8 cellular contexts compared by ENCODE assay signal in the genomic region with DNA sequence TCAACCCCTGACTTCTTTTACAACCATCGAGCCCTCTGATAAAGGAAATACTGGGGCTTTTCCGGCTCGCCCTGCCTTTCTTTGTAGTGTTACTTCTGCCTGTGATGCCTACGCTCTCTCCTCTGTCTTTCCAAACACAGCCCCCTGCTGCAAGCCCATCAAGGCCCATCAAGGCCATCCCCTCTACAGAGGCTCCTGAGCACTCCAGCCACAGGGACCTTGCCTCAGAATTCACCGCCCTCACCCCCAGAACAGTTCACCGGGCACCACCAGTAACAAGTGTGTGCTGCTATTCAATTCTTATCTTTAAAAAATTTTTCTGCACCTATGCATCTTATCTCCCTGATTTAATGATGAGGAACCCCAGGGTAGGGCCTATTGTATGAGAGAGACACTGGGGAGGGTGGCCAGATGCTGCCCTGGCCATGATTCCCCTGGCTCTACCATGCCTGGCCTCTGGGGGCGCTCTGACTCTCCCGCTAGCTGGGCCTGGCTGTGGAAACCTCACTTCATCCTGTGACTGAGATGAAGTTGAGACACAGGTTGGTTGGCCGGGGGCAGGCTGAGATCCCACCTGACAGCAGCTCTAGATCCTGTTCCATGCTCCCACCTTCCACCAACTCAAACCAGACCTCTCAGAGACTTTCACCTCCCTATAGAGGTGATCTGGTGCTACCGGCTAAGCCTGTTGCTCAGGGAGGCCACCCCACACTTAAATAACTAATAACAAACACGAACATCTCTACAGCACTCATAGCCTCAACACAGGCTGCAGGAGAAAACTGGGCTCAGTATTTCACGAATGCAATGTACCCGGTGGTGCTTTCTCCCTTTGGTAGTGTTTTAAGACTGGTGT. TPM values are rescaled to one million over a fixed set of nuclear protein-coding genes. Genes with fewer than 3 reads are reported as not detected.
A peak's percentile ranks its signal among the peaks of the same experiment; 100 is the strongest.
DNase-seq lines count a peak whose midpoint lies in the region; ATAC-seq and TF ChIP-seq lines count a peak whose summit lies in the region.

No MANE protein-coding gene starts in this region.

- H3K9me2 ChIP-seq in PC-3 (replicated peaks; ENCODE audit: low read length) = no peaks in the 10 kb centered on the region

- H3K79me2 ChIP-seq in PC-3 (ENCODE audit: low read length) = no peaks in the 10 kb centered on the region

- H3K36me3 ChIP-seq in PC-3 (ENCODE audit: low read depth, low read length) (no peaks in the 10 kb centered on the region), left lung (no peaks in the 10 kb centered on the region), transverse colon (no peaks in the 10 kb centered on the region), tibial artery (no peaks in the 10 kb centered on the region)

- peak; percentile 63 for ATAC-seq in GM21423 (IDR thresholded peaks at IDR 0.05; ENCODE audit: unreplicated experiment)
- ATAC-seq in PC-3 = peak; percentile 83
- ATAC-seq in activated naive CD8-positive, alpha-beta T cell treated with anti-CD3 and anti-CD28 coated beads, Interleukin-2, amount 10 ng/mL, durations not matched to agents 7 days and 5 days (ENCODE audit: low read depth) = peak; percentile 78
- ATAC-seq in left lung = peak; percentile 69
- no peak for ATAC-seq in HG03378 (IDR thresholded peaks at IDR 0.05; ENCODE audit: unreplicated experiment)

- no TSS peak for BruUV-seq in PC-3 (replicated peaks; lab: Mats Ljungman, UMichigan)

- H3K9me3 Mint-ChIP-seq in CD14-positive monocyte = no peaks in the 10 kb centered on the region
- no peaks in the 10 kb centered on the region for H3K9me3 Mint-ChIP-seq in activated naive CD8-positive, alpha-beta T cell treated with anti-CD3 and anti-CD28 coated beads, Interleukin-2, amount 10 ng/mL, durations not matched to agents 7 days and 5 days

- no peak for TF ChIP-seq EP300 in transverse colon (IDR thresholded peaks at IDR 0.05; ENCODE audit: low read depth)

- CTCF ChIA-PET in PC-3 (lab: Charles Lee) = interaction anchor here (0.6 kb wide), 1 partner anchor 21 kb away, joined by 3 read pairs; no protein-coding TSS in a partner anchor

- H3K4me1 ChIP-seq in PC-3 (ENCODE audit: insufficient read depth, low read length) (no peaks in the 10 kb centered on the region), left lung (no peaks in the 10 kb centered on the region), transverse colon (no peaks in the 10 kb centered on the region), tibial artery (no peaks in the 10 kb centered on the region)

- no peak for TF ChIP-seq POLR2A in transverse colon (IDR thresholded peaks at IDR 0.05)

- no peaks in the 10 kb centered on the region for H3K36me3 Mint-ChIP-seq in CD14-positive monocyte
- H3K36me3 Mint-ChIP-seq in activated naive CD8-positive, alpha-beta T cell treated with anti-CD3 and anti-CD28 coated beads, Interleukin-2, amount 10 ng/mL, durations not matched to agents 7 days and 5 days = no peaks in the 10 kb centered on the region

- POLR2A ChIA-PET in PC-3 (lab: Charles Lee; ENCODE audit: unreplicated experiment) = no interaction called here
- POLR2A ChIA-PET in activated naive CD8-positive, alpha-beta T cell treated with anti-CD3 and anti-CD28 coated beads, Interleukin-2, amount 10 ng/mL, durations not matched to agents 7 days and 5 days (lab: Charles Lee) = no interaction called here

- peaks cover 17 to 24% (median 20%) of the 10 kb centered on the region in 3 donors for H3K27me3 Mint-ChIP-seq in CD14-positive monocyte (ENCODE audit: low read depth in 3 of 3)
- peaks cover 46% of the 10 kb centered on the region for H3K27me3 Mint-ChIP-seq in activated naive CD8-positive, alpha-beta T cell treated with anti-CD3 and anti-CD28 coated beads, Interleukin-2, amount 10 ng/mL, durations not matched to agents 7 days and 5 days

- H3K4me1 Mint-ChIP-seq in CD14-positive monocyte = no peaks in the 10 kb centered on the region
- no peaks in the 10 kb centered on the region for H3K4me1 Mint-ChIP-seq in activated naive CD8-positive, alpha-beta T cell treated with anti-CD3 and anti-CD28 coated beads, Interleukin-2, amount 10 ng/mL, durations not matched to agents 7 days and 5 days

- in situ Hi-C loops in transverse colon (cut with MboI; ENCODE audit: low pct_ligation_motif_present in 1 of 4, low pct_unique_long_range_greater_than_20kb in 1 of 4, low sequenced_read_pairs in 3 of 4) = no loop called here

- H3K27me3 ChIP-seq in PC-3 (ENCODE audit: low read length) = peaks cover 89% of the 10 kb centered on the region
- no peaks in the 10 kb centered on the region for H3K27me3 ChIP-seq in left lung
- H3K27me3 ChIP-seq in transverse colon = peaks cover 25% of the 10 kb centered on the region
- H3K27me3 ChIP-seq in tibial artery = peaks cover 0 to 27% of the 10 kb centered on the region in 2 donors

- H3K27ac Mint-ChIP-seq in CD14-positive monocyte = no peak overlapping the region
- no peak overlapping the region for H3K27ac Mint-ChIP-seq in activated naive CD8-positive, alpha-beta T cell treated with anti-CD3 and anti-CD28 coated beads, Interleukin-2, amount 10 ng/mL, durations not matched to agents 7 days and 5 days

- DNase-seq in CD14-positive monocyte (ENCODE audit: low spot score) (no peak), PC-3 (peak; percentile 49), left lung (peak in 1 of 2 donors; percentile 74), transverse colon (peak; percentile 31), tibial artery (no peak)
- DNase-seq in activated naive CD8-positive, alpha-beta T cell treated with anti-CD3 and anti-CD28 coated beads, Interleukin-2, amount 10 ng/mL, durations not matched to agents 7 days and 5 days = peak; percentile 67

- H4K20me1 ChIP-seq in PC-3 (ENCODE audit: low read length) = no peaks in the 10 kb centered on the region

- WGBS in transverse colon (ENCODE audit: low coverage in 1 of 2), 2 donors = 74 to 100% methylated on average over 3 to 13 of the region's 13 CpGs

- TF ChIP-seq CTCF in CD14-positive monocyte (IDR thresholded peaks at IDR 0.05) (peak; percentile 82), PC-3 (conservative IDR thresholded peaks at IDR 0.05; ENCODE audit: low read depth, low read length) (peak; percentile 87), left lung (IDR thresholded peaks at IDR 0.05) (peak; percentile 47 to 57), transverse colon (IDR thresholded peaks at IDR 0.05) (peak; percentile 46 to 67 (median 59)), tibial artery (IDR thresholded peaks at IDR 0.05) (peak in 1 of 2 experiments; percentile 23)

- intact Hi-C loops in CD14-positive monocyte (cut with micrococcal nuclease) = no loop called here
- intact Hi-C loops in PC-3 (cut with micrococcal nuclease) = no loop called here
- intact Hi-C loops in left lung (cut with DNase I) = no loop called here
- intact Hi-C loops in transverse colon (cut with DNase I; ENCODE audit: low total_unique reads) = no loop called here
- intact Hi-C loops in tibial artery (cut with DNase I; ENCODE audit: low total_unique reads) = no loop called here

- H3K9me3 ChIP-seq in PC-3 (ENCODE audit: low read length) (no peaks in the 10 kb centered on the region), left lung (no peaks in the 10 kb centered on the region), transverse colon (no peaks in the 10 kb centered on the region), tibial artery (no peaks in the 10 kb centered on the region)

- no peak overlapping the region for H3K27ac ChIP-seq in PC-3 (ENCODE audit: low read length)
- H3K27ac ChIP-seq in left lung = no peak overlapping the region
- no peak overlapping the region for H3K27ac ChIP-seq in transverse colon
- H3K27ac ChIP-seq in tibial artery = no peak overlapping the region

- no peak overlapping the region for H3K9ac ChIP-seq in PC-3 (ENCODE audit: low read length)

- H3F3A ChIP-seq in PC-3 (ENCODE audit: low read length, unreplicated experiment) = no peaks in the 10 kb centered on the region

- H3K4me3 Mint-ChIP-seq in CD14-positive monocyte = no peak overlapping the region
- no peak overlapping the region for H3K4me3 Mint-ChIP-seq in activated naive CD8-positive, alpha-beta T cell treated with anti-CD3 and anti-CD28 coated beads, Interleukin-2, amount 10 ng/mL, durations not matched to agents 7 days and 5 days

- no peak overlapping the region for H2AFZ ChIP-seq in PC-3 (ENCODE audit: low read length)

- no peak overlapping the region for H3K4me3 ChIP-seq in PC-3 (ENCODE audit: low read length)
- no peak overlapping the region for H3K4me3 ChIP-seq in left lung
- H3K4me3 ChIP-seq in transverse colon = no peak overlapping the region
- no peak overlapping the region for H3K4me3 ChIP-seq in tibial artery

- H3K4me2 ChIP-seq in PC-3 (ENCODE audit: low read length) = no peak overlapping the region

RNA-seq across cellular contexts. Expression of a gene that starts 19.2 kb away (rescaled TPM):
- polyA plus RNA-seq in CD14-positive monocyte = not detected
- total RNA-seq in PC-3 (2014; rRNA removed) (not detected in 2 replicates), left lung (under 1 TPM in 1 of 2 donors, not detected in 1; 0.26 TPM), transverse colon (not detected)
- not detected for total RNA-seq in activated naive CD8-positive, alpha-beta T cell treated with anti-CD3 and anti-CD28 coated beads, Interleukin-2, amount 10 ng/mL, durations not matched to agents 7 days and 5 days

Comparison
In these comparisons a context has a peak if more than half of its experiments do, and no peak if none do; other contexts are left out.
1. DNase-seq: peak in PC-3 (single experiment), activated naive CD8-positive, alpha-beta T cell treated with anti-CD3 and anti-CD28 coated beads, Interleukin-2, amount 10 ng/mL, durations not matched to agents 7 days and 5 days (single experiment) and transverse colon (single experiment); none in CD14-positive monocyte (single experiment) and tibial artery (0 of 2).